Comparison of ENCODE assay signal across 12 cellular contexts in genomic region chr17:64278614-64279013, GRCh38. TPM values are rescaled to one million over a fixed set of nuclear protein-coding genes. Genes with fewer than 3 reads are reported as not detected.
DNase-seq lines count a peak whose midpoint lies in the region; ATAC-seq and TF ChIP-seq lines count a peak whose summit lies in the region.
"Had no signal": no experiment of that assay in that cellular context is flagged by ENCODE, and none has a peak within 500 bp of the region (broad histone marks: within the 10 kb centered on the region; RNA-seq: fewer than 3 reads in every experiment).

No MANE protein-coding gene starts in this region.

- peak in 6 of 8 donors; percentile 6 to 54 (median 31) for ATAC-seq in heart right ventricle
- no peak for ATAC-seq in Right ventricle myocardium inferior
- no peak for ATAC-seq in activated CD8-positive, alpha-beta T cell treated with anti-CD3 and anti-CD28 coated beads, Interleukin-2, amount 10 ng/mL, durations not matched to agents 7 days and 5 days
- no peak for ATAC-seq in HG03439 (IDR thresholded peaks at IDR 0.05; ENCODE audit: unreplicated experiment)
- ATAC-seq in GM19397 (IDR thresholded peaks at IDR 0.05; ENCODE audit: unreplicated experiment): no peak
- no peak for ATAC-seq in GM21390 (IDR thresholded peaks at IDR 0.05; ENCODE audit: unreplicated experiment)
- no peak for ATAC-seq in HG02588 (IDR thresholded peaks at IDR 0.05; ENCODE audit: unreplicated experiment)

- H3K36me3 Mint-ChIP-seq in activated CD8-positive, alpha-beta T cell treated with anti-CD3 and anti-CD28 coated beads, Interleukin-2, amount 10 ng/mL, durations not matched to agents 7 days and 5 days (ENCODE audit: low read depth): no peaks in the 10 kb centered on the region

- H3K4me1 ChIP-seq in heart right ventricle: peaks cover 3 to 46% (median 35%) of the 10 kb centered on the region in 9 donors

- 48 to 59% methylated on average over 3 of the region's 3 CpGs for WGBS in heart right ventricle, 2 donors

- H3K27me3 Mint-ChIP-seq in activated CD8-positive, alpha-beta T cell treated with anti-CD3 and anti-CD28 coated beads, Interleukin-2, amount 10 ng/mL, durations not matched to agents 7 days and 5 days (ENCODE audit: low read depth): no peaks in the 10 kb centered on the region

- peak overlapping the region in 8 of 10 donors; percentile 11 to 91 (median 71) for H3K27ac ChIP-seq in heart right ventricle
- H3K27ac ChIP-seq: colonic mucosa had no signal

- TF ChIP-seq CTCF in heart right ventricle (IDR thresholded peaks at IDR 0.05): no peak
- TF ChIP-seq CTCF in kidney epithelial cell (IDR thresholded peaks at IDR 0.05; ENCODE audit: insufficient read depth, low read length, poor library complexity, severe bottlenecking): no peak

- H3K27me3 ChIP-seq in heart right ventricle (no peaks in the 10 kb centered on the region), kidney epithelial cell (ENCODE audit: control insufficient read depth, insufficient read depth, low read length) (no peaks in the 10 kb centered on the region)
- H3K27me3 ChIP-seq: colonic mucosa, tibial nerve had no signal

- H3K4me3 ChIP-seq in heart right ventricle (no peak overlapping the region), kidney epithelial cell (ENCODE audit: low read depth, low read length) (no peak overlapping the region)
- H3K4me3 ChIP-seq: colonic mucosa, tibial nerve had no signal

- peaks cover 6% of the 10 kb centered on the region for H3K4me1 Mint-ChIP-seq in activated CD8-positive, alpha-beta T cell treated with anti-CD3 and anti-CD28 coated beads, Interleukin-2, amount 10 ng/mL, durations not matched to agents 7 days and 5 days (ENCODE audit: low read depth)

- H3K4me3 Mint-ChIP-seq in activated CD8-positive, alpha-beta T cell treated with anti-CD3 and anti-CD28 coated beads, Interleukin-2, amount 10 ng/mL, durations not matched to agents 7 days and 5 days: no peak overlapping the region

- CTCF ChIA-PET in activated CD8-positive, alpha-beta T cell treated with anti-CD3 and anti-CD28 coated beads, Interleukin-2, amount 10 ng/mL, durations not matched to agents 7 days and 5 days (lab: Charles Lee): interaction anchor here (1.1 to 1.4 kb wide), 3 partner anchors 129 to 376 kb away, joined by 3 read pairs; no protein-coding TSS in a partner anchor

- H3K36me3 ChIP-seq in heart right ventricle: no peaks in the 10 kb centered on the region
- no peaks in the 10 kb centered on the region for H3K36me3 ChIP-seq in kidney epithelial cell (ENCODE audit: control insufficient read depth, insufficient read depth, low read length)
- H3K36me3 ChIP-seq: colonic mucosa, tibial nerve had no signal

- DNase-seq in heart right ventricle (peak in 1 of 2 donors; percentile 16), Right ventricle myocardium inferior (ENCODE audit: missing footprints) (no peak), kidney epithelial cell (ENCODE audit: low read depth) (peak; percentile 31)
- DNase-seq in activated CD8-positive, alpha-beta T cell treated with anti-CD3 and anti-CD28 coated beads, Interleukin-2, amount 10 ng/mL, durations not matched to agents 7 days and 5 days: no peak
- DNase-seq: colonic mucosa, KBM-7, nucleus accumbens had no signal

- H3K9me3 ChIP-seq in heart right ventricle: no peaks in the 10 kb centered on the region
- H3K9me3 ChIP-seq: colonic mucosa, tibial nerve had no signal

- POLR2A ChIA-PET in activated CD8-positive, alpha-beta T cell treated with anti-CD3 and anti-CD28 coated beads, Interleukin-2, amount 10 ng/mL, durations not matched to agents 7 days and 5 days (lab: Charles Lee): no interaction called here

- intact Hi-C loops in heart right ventricle (cut with DNase I) (loop anchor here in 3 of 10 donors (5.0 to 10.0 kb wide), 4 partner anchors 121 to 364 kb away; partner anchors contain the start of genes CSHL1 (in 1 of the 3), ERN1 (in 1 of the 3) and GH1 (in 1 of the 3)), Right ventricle myocardium inferior (cut with DNase I) (no loop called here)

- H3K9me3 Mint-ChIP-seq in activated CD8-positive, alpha-beta T cell treated with anti-CD3 and anti-CD28 coated beads, Interleukin-2, amount 10 ng/mL, durations not matched to agents 7 days and 5 days (ENCODE audit: insufficient read depth): no peaks in the 10 kb centered on the region

- peak overlapping the region; percentile 45 for H3K27ac Mint-ChIP-seq in activated CD8-positive, alpha-beta T cell treated with anti-CD3 and anti-CD28 coated beads, Interleukin-2, amount 10 ng/mL, durations not matched to agents 7 days and 5 days

RNA-seq across cellular contexts. Expression of gene TEX2, which starts 15.6 kb away (rescaled TPM):
- total RNA-seq in heart right ventricle (10 to 100 TPM; 44.2 to 60.5 (median 55.3) TPM), Right ventricle myocardium inferior (56.1 TPM), kidney epithelial cell (16.5 and 19.0 TPM in 2 replicates)
- 10 to 100 TPM; 15.9 to 22.3 TPM for polyA plus RNA-seq in heart right ventricle
- 10 to 100 TPM; 16.1 to 16.2 TPM for total RNA-seq in activated CD8-positive, alpha-beta T cell treated with anti-CD3 and anti-CD28 coated beads, Interleukin-2, amount 10 ng/mL, durations not matched to agents 7 days and 5 days

Comparison
In these comparisons a context has a peak if more than half of its experiments do, and no peak if none do; other contexts are left out.
1. ATAC-seq: peak in heart right ventricle (6 of 8); none in Right ventricle myocardium inferior (single experiment), activated CD8-positive, alpha-beta T cell treated with anti-CD3 and anti-CD28 coated beads, Interleukin-2, amount 10 ng/mL, durations not matched to agents 7 days and 5 days (single experiment), HG03439 (single experiment), GM19397 (single experiment), GM21390 (single experiment) and HG02588 (single experiment).